Comparison of ENCODE assay signal across 1 cellular context in genomic region chr6:26199057-26199772, GRCh38.
TF ChIP-seq lines count a peak whose summit lies in the region.

No MANE protein-coding gene starts in this region.

TF ChIP-seq in K562, 482 proteins besides CTCF, POLR2A, EP300 and RAD21 (continued from another document and continues in another):
- TF ChIP-seq STAT6 (CRISPR knock-in tag; IDR thresholded peaks at IDR 0.05), result no peak
- TF ChIP-seq, protein P1, sequence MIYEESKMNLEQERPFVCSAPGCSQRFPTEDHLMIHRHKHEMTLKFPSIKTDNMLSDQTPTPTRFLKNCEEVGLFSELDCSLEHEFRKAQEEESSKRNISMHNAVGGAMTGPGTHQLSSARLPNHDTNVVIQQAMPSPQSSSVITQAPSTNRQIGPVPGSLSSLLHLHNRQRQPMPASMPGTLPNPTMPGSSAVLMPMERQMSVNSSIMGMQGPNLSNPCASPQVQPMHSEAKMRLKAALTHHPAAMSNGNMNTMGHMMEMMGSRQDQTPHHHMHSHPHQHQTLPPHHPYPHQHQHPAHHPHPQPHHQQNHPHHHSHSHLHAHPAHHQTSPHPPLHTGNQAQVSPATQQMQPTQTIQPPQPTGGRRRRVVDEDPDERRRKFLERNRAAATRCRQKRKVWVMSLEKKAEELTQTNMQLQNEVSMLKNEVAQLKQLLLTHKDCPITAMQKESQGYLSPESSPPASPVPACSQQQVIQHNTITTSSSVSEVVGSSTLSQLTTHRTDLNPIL (CRISPR knock-in tag; IDR thresholded peaks at IDR 0.05), result no peak
- no peak for TF ChIP-seq ZNF184 (CRISPR knock-in tag; IDR thresholded peaks at IDR 0.05)
- no peak for TF ChIP-seq RUNX1 (IDR thresholded peaks at IDR 0.05; ENCODE audit: low read depth)
- no peak for TF ChIP-seq CHD4 (IDR thresholded peaks at IDR 0.05; ENCODE audit: insufficient read depth, insufficient replicate concordance, low read depth, low read length, poor library complexity, severe bottlenecking)
- TF ChIP-seq, protein P2, sequence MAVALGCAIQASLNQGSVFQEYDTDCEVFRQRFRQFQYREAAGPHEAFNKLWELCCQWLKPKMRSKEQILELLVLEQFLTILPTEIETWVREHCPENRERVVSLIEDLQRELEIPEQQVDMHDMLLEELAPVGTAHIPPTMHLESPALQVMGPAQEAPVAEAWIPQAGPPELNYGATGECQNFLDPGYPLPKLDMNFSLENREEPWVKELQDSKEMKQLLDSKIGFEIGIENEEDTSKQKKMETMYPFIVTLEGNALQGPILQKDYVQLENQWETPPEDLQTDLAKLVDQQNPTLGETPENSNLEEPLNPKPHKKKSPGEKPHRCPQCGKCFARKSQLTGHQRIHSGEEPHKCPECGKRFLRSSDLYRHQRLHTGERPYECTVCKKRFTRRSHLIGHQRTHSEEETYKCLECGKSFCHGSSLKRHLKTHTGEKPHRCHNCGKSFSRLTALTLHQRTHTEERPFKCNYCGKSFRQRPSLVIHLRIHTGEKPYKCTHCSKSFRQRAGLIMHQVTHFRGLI (CRISPR knock-in tag; IDR thresholded peaks at IDR 0.05), result no peak
- TF ChIP-seq POLR2G (IDR thresholded peaks at IDR 0.05; ENCODE audit: low read depth, low read length), result peak; percentile 88
- peak; percentile 13 for TF ChIP-seq GABPB1 (CRISPR knock-in tag; IDR thresholded peaks at IDR 0.05)
- TF ChIP-seq, protein P3, sequence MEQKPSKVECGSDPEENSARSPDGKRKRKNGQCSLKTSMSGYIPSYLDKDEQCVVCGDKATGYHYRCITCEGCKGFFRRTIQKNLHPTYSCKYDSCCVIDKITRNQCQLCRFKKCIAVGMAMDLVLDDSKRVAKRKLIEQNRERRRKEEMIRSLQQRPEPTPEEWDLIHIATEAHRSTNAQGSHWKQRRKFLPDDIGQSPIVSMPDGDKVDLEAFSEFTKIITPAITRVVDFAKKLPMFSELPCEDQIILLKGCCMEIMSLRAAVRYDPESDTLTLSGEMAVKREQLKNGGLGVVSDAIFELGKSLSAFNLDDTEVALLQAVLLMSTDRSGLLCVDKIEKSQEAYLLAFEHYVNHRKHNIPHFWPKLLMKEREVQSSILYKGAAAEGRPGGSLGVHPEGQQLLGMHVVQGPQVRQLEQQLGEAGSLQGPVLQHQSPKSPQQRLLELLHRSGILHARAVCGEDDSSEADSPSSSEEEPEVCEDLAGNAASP (IDR thresholded peaks at IDR 0.05), result no peak
- 0 out of 2 replicates have a peak, but pooled peaks have one; percentile 51 for TF ChIP-seq ZNF584 (CRISPR knock-in tag; IDR thresholded peaks at IDR 0.05; ENCODE audit: low read depth)
- TF ChIP-seq, protein P4, sequence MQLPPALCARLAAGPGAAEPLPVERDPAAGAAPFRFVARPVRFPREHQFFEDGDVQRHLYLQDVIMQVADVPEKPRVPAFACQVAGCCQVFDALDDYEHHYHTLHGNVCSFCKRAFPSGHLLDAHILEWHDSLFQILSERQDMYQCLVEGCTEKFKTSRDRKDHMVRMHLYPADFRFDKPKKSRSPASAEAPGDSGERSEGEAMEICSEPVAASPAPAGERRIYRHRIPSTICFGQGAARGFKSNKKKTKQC (CRISPR knock-in tag; IDR thresholded peaks at IDR 0.05), result peak; percentile 97
- peak; percentile 95 for TF ChIP-seq FOS (IDR thresholded peaks at IDR 0.05; ENCODE audit: extremely low read depth, insufficient read length)
- no peak; the same call in 1 of the 2 replicates for TF ChIP-seq ZNF224 (CRISPR knock-in tag; IDR thresholded peaks at IDR 0.05)
- peak; percentile 22 for TF ChIP-seq SIRT6 (IDR thresholded peaks at IDR 0.05; ENCODE audit: low read depth, low read length)
- TF ChIP-seq ELF1 (tag; IDR thresholded peaks at IDR 0.05), result peak; percentile 19; the same call in 1 of the 2 replicates
- TF ChIP-seq ELF2 (CRISPR knock-in tag; IDR thresholded peaks at IDR 0.05), result no peak; the same call in 1 of the 2 replicates
- TF ChIP-seq TEAD4 (IDR thresholded peaks at IDR 0.05; ENCODE audit: low read length), result peak; percentile 29
- TF ChIP-seq TEAD4 (CRISPR knock-in tag; IDR thresholded peaks at IDR 0.05; ENCODE audit: borderline replicate concordance), result no peak
- TF ChIP-seq, protein P5, sequence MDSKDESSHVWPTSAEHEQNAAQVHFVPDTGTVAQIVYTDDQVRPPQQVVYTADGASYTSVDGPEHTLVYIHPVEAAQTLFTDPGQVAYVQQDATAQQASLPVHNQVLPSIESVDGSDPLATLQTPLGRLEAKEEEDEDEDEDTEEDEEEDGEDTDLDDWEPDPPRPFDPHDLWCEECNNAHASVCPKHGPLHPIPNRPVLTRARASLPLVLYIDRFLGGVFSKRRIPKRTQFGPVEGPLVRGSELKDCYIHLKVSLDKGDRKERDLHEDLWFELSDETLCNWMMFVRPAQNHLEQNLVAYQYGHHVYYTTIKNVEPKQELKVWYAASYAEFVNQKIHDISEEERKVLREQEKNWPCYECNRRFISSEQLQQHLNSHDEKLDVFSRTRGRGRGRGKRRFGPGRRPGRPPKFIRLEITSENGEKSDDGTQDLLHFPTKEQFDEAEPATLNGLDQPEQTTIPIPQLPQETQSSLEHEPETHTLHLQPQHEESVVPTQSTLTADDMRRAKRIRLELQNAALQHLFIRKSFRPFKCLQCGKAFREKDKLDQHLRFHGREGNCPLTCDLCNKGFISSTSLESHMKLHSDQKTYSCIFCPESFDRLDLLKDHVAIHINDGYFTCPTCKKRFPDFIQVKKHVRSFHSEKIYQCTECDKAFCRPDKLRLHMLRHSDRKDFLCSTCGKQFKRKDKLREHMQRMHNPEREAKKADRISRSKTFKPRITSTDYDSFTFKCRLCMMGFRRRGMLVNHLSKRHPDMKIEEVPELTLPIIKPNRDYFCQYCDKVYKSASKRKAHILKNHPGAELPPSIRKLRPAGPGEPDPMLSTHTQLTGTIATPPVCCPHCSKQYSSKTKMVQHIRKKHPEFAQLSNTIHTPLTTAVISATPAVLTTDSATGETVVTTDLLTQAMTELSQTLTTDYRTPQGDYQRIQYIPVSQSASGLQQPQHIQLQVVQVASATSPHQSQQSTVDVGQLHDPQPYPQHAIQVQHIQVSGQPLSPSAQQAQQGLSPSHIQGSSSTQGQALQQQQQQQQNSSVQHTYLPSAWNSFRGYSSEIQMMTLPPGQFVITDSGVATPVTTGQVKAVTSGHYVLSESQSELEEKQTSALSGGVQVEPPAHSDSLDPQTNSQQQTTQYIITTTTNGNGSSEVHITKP (IDR thresholded peaks at IDR 0.05; ENCODE audit: partially characterized antibody), result peak; percentile 45
- TF ChIP-seq RBM17 (IDR thresholded peaks at IDR 0.05; ENCODE audit: borderline replicate concordance, low read depth, low read length), result no peak
- TF ChIP-seq TRIM24 (IDR thresholded peaks at IDR 0.05), result no peak
- TF ChIP-seq ZKSCAN3 (CRISPR knock-in tag; IDR thresholded peaks at IDR 0.05), result no peak
- TF ChIP-seq ZNF695 (CRISPR knock-in tag; IDR thresholded peaks at IDR 0.05), result no peak
- TF ChIP-seq, protein P6, sequence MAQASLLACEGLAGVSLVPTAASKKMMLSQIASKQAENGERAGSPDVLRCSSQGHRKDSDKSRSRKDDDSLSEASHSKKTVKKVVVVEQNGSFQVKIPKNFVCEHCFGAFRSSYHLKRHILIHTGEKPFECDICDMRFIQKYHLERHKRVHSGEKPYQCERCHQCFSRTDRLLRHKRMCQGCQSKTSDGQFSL (CRISPR knock-in tag; IDR thresholded peaks at IDR 0.05), result 0 out of 2 replicates have a peak, but pooled peaks have one; percentile 55
- TF ChIP-seq, protein P6 (tag; IDR thresholded peaks at IDR 0.05), result no peak
- TF ChIP-seq U2AF1 (optimal IDR thresholded peaks at IDR 0.05; ENCODE audit: low read depth, low read length), result peak; percentile 98
- TF ChIP-seq JUNB (CRISPR knock-in tag; conservative IDR thresholded peaks at IDR 0.05), result no peak
- TF ChIP-seq MECOM (CRISPR knock-in tag; IDR thresholded peaks at IDR 0.05), result no peak
- 0 out of 2 replicates have a peak, but pooled peaks have one; percentile 39 for TF ChIP-seq ZKSCAN8 (CRISPR knock-in tag; IDR thresholded peaks at IDR 0.05)
- TF ChIP-seq CBFB (CRISPR knock-in tag; IDR thresholded peaks at IDR 0.05), result no peak
- no peak for TF ChIP-seq GATA2 (CRISPR knock-in tag; IDR thresholded peaks at IDR 0.05)
- TF ChIP-seq PTTG1 (tag; IDR thresholded peaks at IDR 0.05; ENCODE audit: low read depth), result no peak
- TF ChIP-seq SIX5 (IDR thresholded peaks at IDR 0.05; ENCODE audit: borderline replicate concordance in 1 of 2, insufficient read depth in 1 of 2, low read depth in 1 of 2, low read length in 2 of 2), result no peak
- peak; percentile 87 for TF ChIP-seq ZSCAN29 (IDR thresholded peaks at IDR 0.05)
- TF ChIP-seq GABPB2 (CRISPR knock-in tag; conservative IDR thresholded peaks at IDR 0.05), result no peak
- TF ChIP-seq, protein P7, sequence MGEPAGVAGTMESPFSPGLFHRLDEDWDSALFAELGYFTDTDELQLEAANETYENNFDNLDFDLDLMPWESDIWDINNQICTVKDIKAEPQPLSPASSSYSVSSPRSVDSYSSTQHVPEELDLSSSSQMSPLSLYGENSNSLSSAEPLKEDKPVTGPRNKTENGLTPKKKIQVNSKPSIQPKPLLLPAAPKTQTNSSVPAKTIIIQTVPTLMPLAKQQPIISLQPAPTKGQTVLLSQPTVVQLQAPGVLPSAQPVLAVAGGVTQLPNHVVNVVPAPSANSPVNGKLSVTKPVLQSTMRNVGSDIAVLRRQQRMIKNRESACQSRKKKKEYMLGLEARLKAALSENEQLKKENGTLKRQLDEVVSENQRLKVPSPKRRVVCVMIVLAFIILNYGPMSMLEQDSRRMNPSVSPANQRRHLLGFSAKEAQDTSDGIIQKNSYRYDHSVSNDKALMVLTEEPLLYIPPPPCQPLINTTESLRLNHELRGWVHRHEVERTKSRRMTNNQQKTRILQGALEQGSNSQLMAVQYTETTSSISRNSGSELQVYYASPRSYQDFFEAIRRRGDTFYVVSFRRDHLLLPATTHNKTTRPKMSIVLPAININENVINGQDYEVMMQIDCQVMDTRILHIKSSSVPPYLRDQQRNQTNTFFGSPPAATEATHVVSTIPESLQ (CRISPR knock-in tag; IDR thresholded peaks at IDR 0.05), result peak; percentile 40; the same call in 1 of the 2 replicates
- no peak for TF ChIP-seq STAT5B (CRISPR knock-in tag; IDR thresholded peaks at IDR 0.05)
- TF ChIP-seq, protein P8, sequence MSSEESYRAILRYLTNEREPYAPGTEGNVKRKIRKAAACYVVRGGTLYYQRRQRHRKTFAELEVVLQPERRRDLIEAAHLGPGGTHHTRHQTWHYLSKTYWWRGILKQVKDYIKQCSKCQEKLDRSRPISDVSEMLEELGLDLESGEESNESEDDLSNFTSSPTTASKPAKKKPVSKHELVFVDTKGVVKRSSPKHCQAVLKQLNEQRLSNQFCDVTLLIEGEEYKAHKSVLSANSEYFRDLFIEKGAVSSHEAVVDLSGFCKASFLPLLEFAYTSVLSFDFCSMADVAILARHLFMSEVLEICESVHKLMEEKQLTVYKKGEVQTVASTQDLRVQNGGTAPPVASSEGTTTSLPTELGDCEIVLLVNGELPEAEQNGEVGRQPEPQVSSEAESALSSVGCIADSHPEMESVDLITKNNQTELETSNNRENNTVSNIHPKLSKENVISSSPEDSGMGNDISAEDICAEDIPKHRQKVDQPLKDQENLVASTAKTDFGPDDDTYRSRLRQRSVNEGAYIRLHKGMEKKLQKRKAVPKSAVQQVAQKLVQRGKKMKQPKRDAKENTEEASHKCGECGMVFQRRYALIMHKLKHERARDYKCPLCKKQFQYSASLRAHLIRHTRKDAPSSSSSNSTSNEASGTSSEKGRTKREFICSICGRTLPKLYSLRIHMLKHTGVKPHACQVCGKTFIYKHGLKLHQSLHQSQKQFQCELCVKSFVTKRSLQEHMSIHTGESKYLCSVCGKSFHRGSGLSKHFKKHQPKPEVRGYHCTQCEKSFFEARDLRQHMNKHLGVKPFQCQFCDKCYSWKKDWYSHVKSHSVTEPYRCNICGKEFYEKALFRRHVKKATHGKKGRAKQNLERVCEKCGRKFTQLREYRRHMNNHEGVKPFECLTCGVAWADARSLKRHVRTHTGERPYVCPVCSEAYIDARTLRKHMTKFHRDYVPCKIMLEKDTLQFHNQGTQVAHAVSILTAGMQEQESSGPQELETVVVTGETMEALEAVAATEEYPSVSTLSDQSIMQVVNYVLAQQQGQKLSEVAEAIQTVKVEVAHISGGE (CRISPR knock-in tag; IDR thresholded peaks at IDR 0.05), result no peak
- no peak for TF ChIP-seq SMARCB1 (IDR thresholded peaks at IDR 0.05; ENCODE audit: insufficient read length, low read depth)
- TF ChIP-seq, protein P9, sequence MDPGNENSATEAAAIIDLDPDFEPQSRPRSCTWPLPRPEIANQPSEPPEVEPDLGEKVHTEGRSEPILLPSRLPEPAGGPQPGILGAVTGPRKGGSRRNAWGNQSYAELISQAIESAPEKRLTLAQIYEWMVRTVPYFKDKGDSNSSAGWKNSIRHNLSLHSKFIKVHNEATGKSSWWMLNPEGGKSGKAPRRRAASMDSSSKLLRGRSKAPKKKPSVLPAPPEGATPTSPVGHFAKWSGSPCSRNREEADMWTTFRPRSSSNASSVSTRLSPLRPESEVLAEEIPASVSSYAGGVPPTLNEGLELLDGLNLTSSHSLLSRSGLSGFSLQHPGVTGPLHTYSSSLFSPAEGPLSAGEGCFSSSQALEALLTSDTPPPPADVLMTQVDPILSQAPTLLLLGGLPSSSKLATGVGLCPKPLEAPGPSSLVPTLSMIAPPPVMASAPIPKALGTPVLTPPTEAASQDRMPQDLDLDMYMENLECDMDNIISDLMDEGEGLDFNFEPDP (CRISPR knock-in tag; IDR thresholded peaks at IDR 0.05), result no peak
- TF ChIP-seq CBX8 (IDR thresholded peaks at IDR 0.05; ENCODE audit: borderline replicate concordance, extremely low read depth, low read depth, low read length, poor library complexity, severe bottlenecking), result no peak
- no peak for TF ChIP-seq BDP1 (IDR thresholded peaks at IDR 0.05; ENCODE audit: insufficient read depth, insufficient read length)
- TF ChIP-seq ZNF583 (CRISPR knock-in tag; IDR thresholded peaks at IDR 0.05), result no peak
- no peak for TF ChIP-seq BRCA1 (IDR thresholded peaks at IDR 0.05)
- TF ChIP-seq BRCA1 (CRISPR knock-in tag; IDR thresholded peaks at IDR 0.05), result no peak
- TF ChIP-seq SRSF1 (IDR thresholded peaks at IDR 0.05; ENCODE audit: low read depth, low read length), result peak; percentile 96
